23 cellular contexts compared by ENCODE assay signal in genomic region chr4:94428884-94429283, GRCh38. TPM values are rescaled to one million over a fixed set of nuclear protein-coding genes. Genes with fewer than 3 reads are reported as not detected.
DNase-seq lines count a peak whose midpoint lies in the region; ATAC-seq, FAIRE-seq and TF ChIP-seq lines count a peak whose summit lies in the region.
"Had no signal": no experiment of that assay in that cellular context is flagged by ENCODE, and none has a peak within 500 bp of the region (broad histone marks: within the 10 kb centered on the region; RNA-seq: fewer than 3 reads in every experiment).

No MANE protein-coding gene starts in this region.

- TF ChIP-seq EP300 in K562 (IDR thresholded peaks at IDR 0.05; ENCODE audit: low read length) = no peak

- no peak overlapping the region for H2AK5ac ChIP-seq in neuronal stem cell (ENCODE audit: low read depth, low read length)

- no peaks in the 10 kb centered on the region for H3K9me1 ChIP-seq in K562 (ENCODE audit: control insufficient read depth, insufficient read depth, low read length)

- no peak overlapping the region for H3K9ac ChIP-seq in K562 (ENCODE audit: insufficient read depth in 1 of 2, low read depth in 2 of 2, low read length in 2 of 2)
- H3K9ac ChIP-seq in neuronal stem cell (ENCODE audit: low read depth, low read length, poor library complexity) = no peak overlapping the region
- H3K9ac ChIP-seq: KMS-11 had no signal

- TF ChIP-seq CTCF in C4-2B (conservative IDR thresholded peaks at IDR 0.05) = no peak
- no peak for TF ChIP-seq CTCF in K562 (IDR thresholded peaks at IDR 0.05 in 2 of 3, conservative IDR thresholded peaks at IDR 0.05 in 1 of 3; ENCODE audit: insufficient read depth in 2 of 3, low read depth in 1 of 3, low read length in 3 of 3)
- no peak for TF ChIP-seq CTCF in right lobe of liver (IDR thresholded peaks at IDR 0.05)

- H3K4me2 ChIP-seq in K562 (ENCODE audit: insufficient read depth, low read length) = no peak overlapping the region
- H3K4me2 ChIP-seq in neuronal stem cell (ENCODE audit: insufficient read depth, low read length, poor library complexity, severe bottlenecking) = no peak overlapping the region
- H3K4me2 ChIP-seq: KMS-11 had no signal

- H2BK12ac ChIP-seq in neuronal stem cell (ENCODE audit: low read length) = no peak overlapping the region

- FAIRE-seq in K562 (lab: Jason Lieb, UNC) = no peak
- FAIRE-seq: GM12891, H1, RCC 7860 had no signal

- H4K91ac ChIP-seq in neuronal stem cell (ENCODE audit: low read depth, low read length, poor library complexity) = no peak overlapping the region

- H3K4me1 ChIP-seq in K562 (replicated peaks in 1 of 2; ENCODE audit: control insufficient read depth in 2 of 2, insufficient read depth in 2 of 2, low read length in 2 of 2) (no peaks in the 10 kb centered on the region), right lobe of liver (no peaks in the 10 kb centered on the region), neuronal stem cell (ENCODE audit: control insufficient read depth in 2 of 2, insufficient read depth in 1 of 2, low read depth in 1 of 2, low read length in 2 of 2) (no peaks in the 10 kb centered on the region)
- H3K4me1 ChIP-seq: Caco-2 had no signal

- H4K8ac ChIP-seq in neuronal stem cell (ENCODE audit: low read depth, low read length) = no peak overlapping the region

- no peaks in the 10 kb centered on the region for H3K79me1 ChIP-seq in neuronal stem cell (ENCODE audit: low read depth, low read length)

- in situ Hi-C loops in K562 (cut with MboI) = no loop called here

- H3K14ac ChIP-seq in neuronal stem cell (ENCODE audit: low read length) = no peak overlapping the region

- H3K9me3 ChIP-seq in K562 (replicated peaks; ENCODE audit: control insufficient read depth, insufficient read depth, low read depth, low read length) (peaks cover 9% of the 10 kb centered on the region; the same call in 1 of the 2 replicates), right lobe of liver (peaks cover 0 to 4% (median 0%) of the 10 kb centered on the region in 4 donors), neuronal stem cell (replicated peaks in 1 of 2; ENCODE audit: control insufficient read depth in 2 of 2, insufficient read depth in 1 of 2, low read depth in 1 of 2, low read length in 2 of 2) (peaks cover 4 to 14% of the 10 kb centered on the region in 2 donors)

- H3K23ac ChIP-seq in neuronal stem cell (ENCODE audit: low read depth, low read length, poor library complexity) = no peak overlapping the region

- no peaks in the 10 kb centered on the region for H3K79me2 ChIP-seq in K562 (ENCODE audit: control insufficient read depth, insufficient read depth, low read length)

- no peak overlapping the region for H3K4me3 ChIP-seq in K562
- H3K4me3 ChIP-seq in right lobe of liver = no peak overlapping the region
- no peak overlapping the region for H3K4me3 ChIP-seq in neuronal stem cell (ENCODE audit: low read length in 2 of 2)

- TF ChIP-seq POLR2A in K562 (conservative IDR thresholded peaks at IDR 0.05) (no peak), right lobe of liver (IDR thresholded peaks at IDR 0.05) (no peak)

- H3K27ac ChIP-seq in C4-2B (peak overlapping the region; percentile 36; the same call in 1 of the 2 replicates), K562 (ENCODE audit: extremely low read depth, low read depth, low read length) (no peak overlapping the region), right lobe of liver (no peak overlapping the region), neuronal stem cell (replicated peaks; ENCODE audit: low read length) (no peak overlapping the region)
- H3K27ac ChIP-seq: KMS-11 had no signal

- CTCF ChIA-PET in K562 (lab: Yijun Ruan, JAX; ENCODE audit: low intra/inter-chr PET ratio) = no interaction called here

- H2BK5ac ChIP-seq in neuronal stem cell (ENCODE audit: low read length) = no peak overlapping the region

- peak; percentile 34 for ATAC-seq in K562
- ATAC-seq in right lobe of liver = peak in 3 of 4 donors; percentile 27 to 73 (median 56)
- no peak for ATAC-seq in HG02678 (IDR thresholded peaks at IDR 0.05; ENCODE audit: unreplicated experiment)
- ATAC-seq: SK-N-SH treated with all-trans-retinoic acid at 6 μM for 48 hours had no signal

- no peak overlapping the region for H2BK120ac ChIP-seq in neuronal stem cell (ENCODE audit: low read depth, low read length)

- intact Hi-C loops in K562 (cut with micrococcal nuclease) = no loop called here
- intact Hi-C loops in right lobe of liver (cut with DNase I) = no loop called here

- BruUV-seq in K562 (replicated peaks; lab: Mats Ljungman, UMichigan) = no TSS peak

- 42% methylated on average over 1 of the region's 1 CpG for WGBS in K562 (ENCODE audit: insufficient coverage, low coverage, missing lambda C conversion rate)
- WGBS in right lobe of liver (ENCODE audit: insufficient coverage, low coverage, low lambda C conversion rate, missing lambda C conversion rate) = 94% methylated on average over 1 of the region's 1 CpG
- WGBS in neuronal stem cell (ENCODE audit: extremely low coverage in 2 of 2, insufficient read length in 2 of 2, insufficient replicate concordance in 1 of 2), 2 donors = no CpG with 5 or more reads among the region's 1 CpG

- H3K27me3 ChIP-seq in K562 (ENCODE audit: control insufficient read depth in 2 of 2, insufficient read depth in 2 of 2, low read length in 2 of 2) (no peaks in the 10 kb centered on the region), right lobe of liver (no peaks in the 10 kb centered on the region), neuronal stem cell (ENCODE audit: control insufficient read depth in 3 of 3, insufficient read depth in 3 of 3, low read depth in 1 of 3, low read length in 3 of 3) (no peaks in the 10 kb centered on the region)

- no peak overlapping the region for H2BK15ac ChIP-seq in neuronal stem cell (ENCODE audit: low read length)

- DNase-seq in SIG-M5 treated with dmso at 0.1 percent for 504 hours (lab: John Stamatoyannopoulos, UW; ENCODE audit: unreplicated experiment) (peak; percentile 34), SIG-M5 (lab: John Stamatoyannopoulos, UW) (no peak), K562 (ENCODE audit: extremely low read depth in 1 of 4, low spot score in 3 of 4) (no peak), right lobe of liver (no peak), neuronal stem cell (ENCODE audit: low spot score) (no peak), NCI-H1092 treated with DMSO at 0.1 percent for 48 hours (lab: John Stamatoyannopoulos, UW) (no peak)
- DNase-seq: Caco-2; CD4-positive, alpha-beta T cell; EL; NCI-H1436; NCI-H1930; NCI-H2171 treated with DMSO at 0.1 percent for 48 hours; NCI-H446 treated with DMSO at 0.1 percent for 48 hours; NCI-H69; NK-92 treated with Interleukin-12 subunit alpha and Interleukin-12 subunit beta, amount 100 ng/mL, for 24 hours; SHP77 had no signal

- TF ChIP-seq RAD21 in K562 (CRISPR knock-in tag; conservative IDR thresholded peaks at IDR 0.05 in 1 of 2, IDR thresholded peaks at IDR 0.05 in 1 of 2) = no peak

- no peak overlapping the region for H3K18ac ChIP-seq in neuronal stem cell (ENCODE audit: low read length)

- POLR2A ChIA-PET in K562 (lab: Yijun Ruan, JAX) = interaction anchor here (0.6 to 1.0 kb wide), 3 partner anchors 10 to 73 kb away, joined by 3 read pairs; partner anchors contain the start of gene PDLIM5

- H3K36me3 ChIP-seq in K562 (ENCODE audit: control insufficient read depth, insufficient read depth, low read length) (no peaks in the 10 kb centered on the region), right lobe of liver (no peaks in the 10 kb centered on the region), neuronal stem cell (replicated peaks in 1 of 2; ENCODE audit: control insufficient read depth in 2 of 2, insufficient read depth in 2 of 2, low read length in 2 of 2) (no peaks in the 10 kb centered on the region)

- H2AFZ ChIP-seq in K562 (ENCODE audit: low read depth, low read length) (no peak overlapping the region; the same call in 1 of the 2 replicates), neuronal stem cell (ENCODE audit: low read length) (no peak overlapping the region)

- no peaks in the 10 kb centered on the region for H4K20me1 ChIP-seq in K562 (replicated peaks; ENCODE audit: control insufficient read depth, insufficient read depth, low read length)

- no peak overlapping the region for H3K4ac ChIP-seq in neuronal stem cell (ENCODE audit: low read length)

TF ChIP-seq in K562, 482 proteins besides CTCF, POLR2A, EP300 and RAD21 (continues in another document):
- TF ChIP-seq SLC30A9 (CRISPR knock-in tag; IDR thresholded peaks at IDR 0.05) (no peak), GATAD2B (IDR thresholded peaks at IDR 0.05; ENCODE audit: borderline replicate concordance) (no peak), GTF2B (IDR thresholded peaks at IDR 0.05; ENCODE audit: extremely low read depth, insufficient read length) (no peak), BRD4 (IDR thresholded peaks at IDR 0.05) (no peak)

RNA-seq across cellular contexts. Expression of gene PDLIM5, which starts 22.9 kb away (rescaled TPM):
- total RNA-seq in K562 (2011; cell fraction: chromatin; rRNA removed; ENCODE audit: low replicate concordance) = 262 and 263 TPM in 2 replicates
- total RNA-seq in K562 (2011; cell fraction: nucleolus; rRNA removed) = 100 and 103 TPM in 2 replicates
- 170 and 292 TPM in 2 replicates for total RNA-seq in K562 (2011; cell fraction: nucleoplasm; rRNA removed)
- total RNA-seq in K562 (2014; rRNA removed) (36.9 and 48.3 TPM in 2 replicates), K562 (2014; rRNA removed; fragmentation: Illumina TruSeq; extraction: Trizol) (79.8 and 82.1 TPM in 2 replicates), K562 (2015; rRNA removed; fragmentation: Illumina TruSeq; extraction: Trizol) (58.5 and 62.5 TPM in 2 replicates), K562 (2021) (89.9 and 97.5 TPM in 2 replicates), right lobe of liver (100 to 1,000 TPM in 3 of 6 experiments, 10 to 100 TPM in 3; 71.9 to 135 (median 101) TPM)
- polyA plus RNA-seq in K562 (2011; rRNA removed) (100 and 126 TPM in 2 replicates), K562 (2014; fragmentation: Illumina TruSeq; extraction: Trizol) (117 and 127 TPM in 2 replicates), K562 (2014; fragmentation: Nextera tagmentation; extraction: Ambion mirVana) (10 to 100 TPM; 42.2 to 55.8 TPM), K562 (2014; rRNA removed) (39.0 and 47.9 TPM in 2 replicates)
- 84.4 and 144 TPM in 2 replicates for polyA plus RNA-seq in K562 (2011; cell fraction: cytosol; rRNA removed)
- polyA plus RNA-seq in K562 (2011; cell fraction: nucleus; rRNA removed) = 60.0 and 82.0 TPM in 2 replicates
- 42.7 and 55.2 TPM in 2 replicates for polyA plus RNA-seq in K562 (2012)
- 213 and 326 TPM in 2 replicates for polyA minus RNA-seq in K562 (2011; rRNA and poly(A)+ RNA removed)
- polyA minus RNA-seq in K562 (2011; cell fraction: cytosol; rRNA and poly(A)+ RNA removed) = 60.9 and 98.0 TPM in 2 replicates
- 172 and 173 TPM in 2 replicates for polyA minus RNA-seq in K562 (2011; cell fraction: nucleus; rRNA and poly(A)+ RNA removed)
- 50.1 TPM for polyA plus RNA-seq in neuronal stem cell (2013, experiment 1 of 2)
- 54.2 TPM for polyA plus RNA-seq in neuronal stem cell (2013, experiment 2 of 2)
